ENCODE assay signal across 1 cellular context in the genomic region with DNA sequence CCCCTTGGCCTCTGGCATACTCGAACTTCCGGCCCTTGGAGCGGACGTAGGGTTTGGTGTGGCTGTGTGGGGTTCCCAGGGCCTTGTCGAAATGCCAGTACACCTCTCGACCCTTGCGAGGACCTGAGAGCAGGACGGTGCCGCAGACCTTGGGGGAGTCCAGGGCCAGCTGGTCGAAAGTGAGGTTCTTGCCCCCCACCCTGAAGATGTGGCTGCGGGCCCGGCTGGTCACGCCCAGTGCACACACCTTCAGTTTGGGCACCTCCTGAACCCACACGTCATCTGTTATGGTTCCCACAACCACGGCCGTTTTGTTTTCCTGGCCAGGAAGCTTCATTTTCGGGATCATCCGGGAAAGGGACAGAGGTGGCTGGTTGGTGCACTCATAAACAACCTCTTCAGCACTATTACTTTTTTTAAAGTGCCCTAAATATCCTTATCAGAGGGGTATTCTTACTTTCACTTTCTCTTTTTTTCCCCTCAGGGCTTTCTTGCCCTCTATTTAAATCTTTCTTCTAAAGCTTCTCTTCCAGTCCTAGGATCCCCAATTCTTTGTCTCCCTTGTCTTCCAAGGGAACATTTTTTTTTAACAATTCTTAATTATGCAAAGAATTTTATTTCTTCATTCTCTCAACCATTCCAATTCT.
TF ChIP-seq lines count a peak whose summit lies in the region.

No MANE protein-coding gene starts in this region.

TF ChIP-seq in H1, 55 proteins besides CTCF, POLR2A, EP300 and RAD21:
- TF ChIP-seq SAP30 (IDR thresholded peaks at IDR 0.05; ENCODE audit: insufficient read depth, insufficient replicate concordance, low read length) (no peak), SIRT6 (IDR thresholded peaks at IDR 0.05; ENCODE audit: low read length) (no peak), CBX8 (IDR thresholded peaks at IDR 0.05; ENCODE audit: borderline replicate concordance, low read depth, low read length) (no peak), TBP (IDR thresholded peaks at IDR 0.05; ENCODE audit: low read depth, low read length) (no peak), SP2 (IDR thresholded peaks at IDR 0.05; ENCODE audit: low read length) (no peak), BRCA1 (IDR thresholded peaks at IDR 0.05; ENCODE audit: low read depth, low read length) (no peak), RXRA (IDR thresholded peaks at IDR 0.05; ENCODE audit: insufficient read depth, low read depth, low read length) (no peak), RNF2 (IDR thresholded peaks at IDR 0.05; ENCODE audit: borderline replicate concordance, low read depth, low read length, missing control alignments, poor library complexity, severe bottlenecking) (no peak), SP4 (IDR thresholded peaks at IDR 0.05; ENCODE audit: low read length) (no peak), NRF1 (IDR thresholded peaks at IDR 0.05; ENCODE audit: low read depth, low read length) (no peak), ZNF274 (IDR thresholded peaks at IDR 0.05; ENCODE audit: borderline replicate concordance, extremely low read depth, low read length) (no peak), GTF2F1 (IDR thresholded peaks at IDR 0.05; ENCODE audit: borderline replicate concordance, low read depth, low read length) (no peak), TCF12 (IDR thresholded peaks at IDR 0.05; ENCODE audit: low read depth, low read length) (no peak)
- TF ChIP-seq, protein P1, sequence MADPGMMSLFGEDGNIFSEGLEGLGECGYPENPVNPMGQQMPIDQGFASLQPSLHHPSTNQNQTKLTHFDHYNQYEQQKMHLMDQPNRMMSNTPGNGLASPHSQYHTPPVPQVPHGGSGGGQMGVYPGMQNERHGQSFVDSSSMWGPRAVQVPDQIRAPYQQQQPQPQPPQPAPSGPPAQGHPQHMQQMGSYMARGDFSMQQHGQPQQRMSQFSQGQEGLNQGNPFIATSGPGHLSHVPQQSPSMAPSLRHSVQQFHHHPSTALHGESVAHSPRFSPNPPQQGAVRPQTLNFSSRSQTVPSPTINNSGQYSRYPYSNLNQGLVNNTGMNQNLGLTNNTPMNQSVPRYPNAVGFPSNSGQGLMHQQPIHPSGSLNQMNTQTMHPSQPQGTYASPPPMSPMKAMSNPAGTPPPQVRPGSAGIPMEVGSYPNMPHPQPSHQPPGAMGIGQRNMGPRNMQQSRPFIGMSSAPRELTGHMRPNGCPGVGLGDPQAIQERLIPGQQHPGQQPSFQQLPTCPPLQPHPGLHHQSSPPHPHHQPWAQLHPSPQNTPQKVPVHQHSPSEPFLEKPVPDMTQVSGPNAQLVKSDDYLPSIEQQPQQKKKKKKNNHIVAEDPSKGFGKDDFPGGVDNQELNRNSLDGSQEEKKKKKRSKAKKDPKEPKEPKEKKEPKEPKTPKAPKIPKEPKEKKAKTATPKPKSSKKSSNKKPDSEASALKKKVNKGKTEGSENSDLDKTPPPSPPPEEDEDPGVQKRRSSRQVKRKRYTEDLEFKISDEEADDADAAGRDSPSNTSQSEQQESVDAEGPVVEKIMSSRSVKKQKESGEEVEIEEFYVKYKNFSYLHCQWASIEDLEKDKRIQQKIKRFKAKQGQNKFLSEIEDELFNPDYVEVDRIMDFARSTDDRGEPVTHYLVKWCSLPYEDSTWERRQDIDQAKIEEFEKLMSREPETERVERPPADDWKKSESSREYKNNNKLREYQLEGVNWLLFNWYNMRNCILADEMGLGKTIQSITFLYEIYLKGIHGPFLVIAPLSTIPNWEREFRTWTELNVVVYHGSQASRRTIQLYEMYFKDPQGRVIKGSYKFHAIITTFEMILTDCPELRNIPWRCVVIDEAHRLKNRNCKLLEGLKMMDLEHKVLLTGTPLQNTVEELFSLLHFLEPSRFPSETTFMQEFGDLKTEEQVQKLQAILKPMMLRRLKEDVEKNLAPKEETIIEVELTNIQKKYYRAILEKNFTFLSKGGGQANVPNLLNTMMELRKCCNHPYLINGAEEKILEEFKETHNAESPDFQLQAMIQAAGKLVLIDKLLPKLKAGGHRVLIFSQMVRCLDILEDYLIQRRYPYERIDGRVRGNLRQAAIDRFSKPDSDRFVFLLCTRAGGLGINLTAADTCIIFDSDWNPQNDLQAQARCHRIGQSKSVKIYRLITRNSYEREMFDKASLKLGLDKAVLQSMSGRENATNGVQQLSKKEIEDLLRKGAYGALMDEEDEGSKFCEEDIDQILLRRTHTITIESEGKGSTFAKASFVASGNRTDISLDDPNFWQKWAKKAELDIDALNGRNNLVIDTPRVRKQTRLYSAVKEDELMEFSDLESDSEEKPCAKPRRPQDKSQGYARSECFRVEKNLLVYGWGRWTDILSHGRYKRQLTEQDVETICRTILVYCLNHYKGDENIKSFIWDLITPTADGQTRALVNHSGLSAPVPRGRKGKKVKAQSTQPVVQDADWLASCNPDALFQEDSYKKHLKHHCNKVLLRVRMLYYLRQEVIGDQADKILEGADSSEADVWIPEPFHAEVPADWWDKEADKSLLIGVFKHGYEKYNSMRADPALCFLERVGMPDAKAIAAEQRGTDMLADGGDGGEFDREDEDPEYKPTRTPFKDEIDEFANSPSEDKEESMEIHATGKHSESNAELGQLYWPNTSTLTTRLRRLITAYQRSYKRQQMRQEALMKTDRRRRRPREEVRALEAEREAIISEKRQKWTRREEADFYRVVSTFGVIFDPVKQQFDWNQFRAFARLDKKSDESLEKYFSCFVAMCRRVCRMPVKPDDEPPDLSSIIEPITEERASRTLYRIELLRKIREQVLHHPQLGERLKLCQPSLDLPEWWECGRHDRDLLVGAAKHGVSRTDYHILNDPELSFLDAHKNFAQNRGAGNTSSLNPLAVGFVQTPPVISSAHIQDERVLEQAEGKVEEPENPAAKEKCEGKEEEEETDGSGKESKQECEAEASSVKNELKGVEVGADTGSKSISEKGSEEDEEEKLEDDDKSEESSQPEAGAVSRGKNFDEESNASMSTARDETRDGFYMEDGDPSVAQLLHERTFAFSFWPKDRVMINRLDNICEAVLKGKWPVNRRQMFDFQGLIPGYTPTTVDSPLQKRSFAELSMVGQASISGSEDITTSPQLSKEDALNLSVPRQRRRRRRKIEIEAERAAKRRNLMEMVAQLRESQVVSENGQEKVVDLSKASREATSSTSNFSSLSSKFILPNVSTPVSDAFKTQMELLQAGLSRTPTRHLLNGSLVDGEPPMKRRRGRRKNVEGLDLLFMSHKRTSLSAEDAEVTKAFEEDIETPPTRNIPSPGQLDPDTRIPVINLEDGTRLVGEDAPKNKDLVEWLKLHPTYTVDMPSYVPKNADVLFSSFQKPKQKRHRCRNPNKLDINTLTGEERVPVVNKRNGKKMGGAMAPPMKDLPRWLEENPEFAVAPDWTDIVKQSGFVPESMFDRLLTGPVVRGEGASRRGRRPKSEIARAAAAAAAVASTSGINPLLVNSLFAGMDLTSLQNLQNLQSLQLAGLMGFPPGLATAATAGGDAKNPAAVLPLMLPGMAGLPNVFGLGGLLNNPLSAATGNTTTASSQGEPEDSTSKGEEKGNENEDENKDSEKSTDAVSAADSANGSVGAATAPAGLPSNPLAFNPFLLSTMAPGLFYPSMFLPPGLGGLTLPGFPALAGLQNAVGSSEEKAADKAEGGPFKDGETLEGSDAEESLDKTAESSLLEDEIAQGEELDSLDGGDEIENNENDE (IDR thresholded peaks at IDR 0.05; ENCODE audit: insufficient replicate concordance, low read length): no peak
- TF ChIP-seq, protein P2, sequence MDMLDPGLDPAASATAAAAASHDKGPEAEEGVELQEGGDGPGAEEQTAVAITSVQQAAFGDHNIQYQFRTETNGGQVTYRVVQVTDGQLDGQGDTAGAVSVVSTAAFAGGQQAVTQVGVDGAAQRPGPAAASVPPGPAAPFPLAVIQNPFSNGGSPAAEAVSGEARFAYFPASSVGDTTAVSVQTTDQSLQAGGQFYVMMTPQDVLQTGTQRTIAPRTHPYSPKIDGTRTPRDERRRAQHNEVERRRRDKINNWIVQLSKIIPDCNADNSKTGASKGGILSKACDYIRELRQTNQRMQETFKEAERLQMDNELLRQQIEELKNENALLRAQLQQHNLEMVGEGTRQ (IDR thresholded peaks at IDR 0.05; ENCODE audit: low read length): no peak
